ENCODE assay signal across 13 cellular contexts in the genomic region with DNA sequence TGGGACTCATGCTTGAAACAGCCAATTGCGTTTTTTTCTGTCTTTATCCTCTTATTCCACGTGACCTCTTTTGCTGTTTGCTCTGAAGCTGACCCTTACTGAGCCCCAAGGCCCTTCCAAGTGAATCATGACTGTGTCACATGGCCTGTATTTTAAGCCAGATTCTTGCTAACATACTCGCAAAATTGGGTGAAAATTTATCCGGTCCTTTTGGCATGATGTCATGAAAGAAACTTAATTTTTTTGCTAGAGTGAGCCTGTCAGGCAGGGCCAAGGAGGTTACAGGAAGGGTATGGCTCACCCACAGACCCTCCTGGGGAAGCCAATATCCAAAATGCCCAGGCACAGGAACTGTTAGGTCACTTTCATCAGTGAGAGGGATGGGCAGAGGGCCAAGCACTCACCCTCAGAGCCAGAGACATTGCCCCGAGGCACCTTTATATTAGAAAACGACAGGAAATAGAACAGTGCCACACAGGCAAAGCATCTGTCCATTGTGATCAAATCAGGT.
A peak's percentile ranks its signal among the peaks of the same experiment; 100 is the strongest.
DNase-seq lines count a peak whose midpoint lies in the region; ATAC-seq, FAIRE-seq and TF ChIP-seq lines count a peak whose summit lies in the region.
"Had no signal": no experiment of that assay in that cellular context is flagged by ENCODE, and none has a peak within 500 bp of the region (broad histone marks: within the 10 kb centered on the region; RNA-seq: fewer than 3 reads in every experiment).

No MANE protein-coding gene starts in this region.

- intact Hi-C loops in PC-3 (cut with micrococcal nuclease), result no loop called here
- intact Hi-C loops in posterior vena cava (cut with DNase I), result no loop called here

- no peak overlapping the region for H3K27ac ChIP-seq in PC-3 (ENCODE audit: low read length)
- H3K27ac ChIP-seq: cardiac muscle cell had no signal

- DNase-seq in A172 (ENCODE audit: low spot score) (peak; percentile 53), ELR (ENCODE audit: low read depth) (peak; percentile 96), PC-3 (peak; percentile 47), fibroblast of peridontal ligament (ENCODE audit: extremely low read depth) (peak; percentile 61), GM19239 (ENCODE audit: insufficient read length, low spot score) (no peak), posterior vena cava (ENCODE audit: low spot score) (no peak), immature natural killer cell (no peak)
- DNase-seq: CD4-positive, CD25-positive, alpha-beta regulatory T cell; NK-92 treated with Interleukin-12 subunit alpha and Interleukin-12 subunit beta, amount 100 ng/mL, for 24 hours; T-helper 2 cell had no signal

- H3K9me2 ChIP-seq in PC-3 (replicated peaks; ENCODE audit: low read length), result no peaks in the 10 kb centered on the region

- no peaks in the 10 kb centered on the region for H3K4me1 Mint-ChIP-seq in immature natural killer cell
- H3K4me1 Mint-ChIP-seq: CD4-positive, CD25-positive, alpha-beta regulatory T cell; stimulated activated effector memory CD8-positive, alpha-beta T cell treated with anti-CD3 and anti-CD28 coated beads, Interleukin-12 subunit alpha, Interleukin-12 subunit beta, amount 100 ng/mL, for 72 hours had no signal

- no peaks in the 10 kb centered on the region for H3K79me2 ChIP-seq in PC-3 (ENCODE audit: low read length)

- no peaks in the 10 kb centered on the region for H3K27me3 ChIP-seq in PC-3 (ENCODE audit: low read length)
- H3K27me3 ChIP-seq: cardiac muscle cell had no signal

- no peak for ATAC-seq in PC-3
- ATAC-seq in GM18909 (IDR thresholded peaks at IDR 0.05; ENCODE audit: poor library complexity, unreplicated experiment), result no peak
- ATAC-seq: stimulated activated effector memory CD8-positive, alpha-beta T cell treated with anti-CD3 and anti-CD28 coated beads, Interleukin-12 subunit alpha, Interleukin-12 subunit beta, amount 100 ng/mL, for 72 hours had no signal

- no peaks in the 10 kb centered on the region for H3F3A ChIP-seq in PC-3 (ENCODE audit: low read length, unreplicated experiment)

- FAIRE-seq in GM19239 (lab: Jason Lieb, UNC), result no peak

- H3K9me3 ChIP-seq in PC-3 (ENCODE audit: low read length), result no peaks in the 10 kb centered on the region

- no peaks in the 10 kb centered on the region for H3K27me3 Mint-ChIP-seq in immature natural killer cell (ENCODE audit: low read depth in 3 of 3)
- H3K27me3 Mint-ChIP-seq: CD4-positive, CD25-positive, alpha-beta regulatory T cell had no signal

- H3K9me3 Mint-ChIP-seq in immature natural killer cell, result no peaks in the 10 kb centered on the region
- H3K9me3 Mint-ChIP-seq: CD4-positive, CD25-positive, alpha-beta regulatory T cell; stimulated activated effector memory CD8-positive, alpha-beta T cell treated with anti-CD3 and anti-CD28 coated beads, Interleukin-12 subunit alpha, Interleukin-12 subunit beta, amount 100 ng/mL, for 72 hours had no signal

- no peak overlapping the region for H2AFZ ChIP-seq in PC-3 (ENCODE audit: low read length)

- H3K27ac Mint-ChIP-seq in immature natural killer cell, result no peak overlapping the region
- H3K27ac Mint-ChIP-seq: CD4-positive, CD25-positive, alpha-beta regulatory T cell; stimulated activated effector memory CD8-positive, alpha-beta T cell treated with anti-CD3 and anti-CD28 coated beads, Interleukin-12 subunit alpha, Interleukin-12 subunit beta, amount 100 ng/mL, for 72 hours had no signal

- no peak for TF ChIP-seq CTCF in PC-3 (conservative IDR thresholded peaks at IDR 0.05; ENCODE audit: low read depth, low read length)

- POLR2A ChIA-PET in PC-3 (lab: Charles Lee; ENCODE audit: unreplicated experiment), result no interaction called here

- H3K4me3 ChIP-seq in PC-3 (ENCODE audit: low read length), result no peak overlapping the region
- H3K4me3 ChIP-seq: cardiac muscle cell had no signal

- CTCF ChIA-PET in PC-3 (lab: Charles Lee), result no interaction called here

- no peaks in the 10 kb centered on the region for H3K36me3 ChIP-seq in PC-3 (ENCODE audit: low read depth, low read length)
- H3K36me3 ChIP-seq: cardiac muscle cell had no signal

- H3K4me3 Mint-ChIP-seq in immature natural killer cell, result no peak overlapping the region
- H3K4me3 Mint-ChIP-seq: CD4-positive, CD25-positive, alpha-beta regulatory T cell; stimulated activated effector memory CD8-positive, alpha-beta T cell treated with anti-CD3 and anti-CD28 coated beads, Interleukin-12 subunit alpha, Interleukin-12 subunit beta, amount 100 ng/mL, for 72 hours had no signal

- H4K20me1 ChIP-seq in PC-3 (ENCODE audit: low read length), result no peaks in the 10 kb centered on the region

- no peaks in the 10 kb centered on the region for H3K4me1 ChIP-seq in PC-3 (ENCODE audit: insufficient read depth, low read length)

- H3K9ac ChIP-seq in PC-3 (ENCODE audit: low read length), result no peak overlapping the region

- BruUV-seq in PC-3 (replicated peaks; lab: Mats Ljungman, UMichigan), result no TSS peak

- no peak overlapping the region for H3K4me2 ChIP-seq in PC-3 (ENCODE audit: low read length)

- peaks cover 0 to 16% (median 7%) of the 10 kb centered on the region in 3 donors for H3K36me3 Mint-ChIP-seq in immature natural killer cell
- H3K36me3 Mint-ChIP-seq: CD4-positive, CD25-positive, alpha-beta regulatory T cell; stimulated activated effector memory CD8-positive, alpha-beta T cell treated with anti-CD3 and anti-CD28 coated beads, Interleukin-12 subunit alpha, Interleukin-12 subunit beta, amount 100 ng/mL, for 72 hours had no signal

Comparison
In these comparisons a context has a peak if more than half of its experiments do, and no peak if none do; other contexts are left out.
1. DNase-seq: peak in A172 (single experiment), ELR (single experiment), PC-3 (single experiment) and fibroblast of peridontal ligament (single experiment); none in GM19239 (single experiment), posterior vena cava (single experiment) and immature natural killer cell (0 of 3).